In the genomic region with DNA sequence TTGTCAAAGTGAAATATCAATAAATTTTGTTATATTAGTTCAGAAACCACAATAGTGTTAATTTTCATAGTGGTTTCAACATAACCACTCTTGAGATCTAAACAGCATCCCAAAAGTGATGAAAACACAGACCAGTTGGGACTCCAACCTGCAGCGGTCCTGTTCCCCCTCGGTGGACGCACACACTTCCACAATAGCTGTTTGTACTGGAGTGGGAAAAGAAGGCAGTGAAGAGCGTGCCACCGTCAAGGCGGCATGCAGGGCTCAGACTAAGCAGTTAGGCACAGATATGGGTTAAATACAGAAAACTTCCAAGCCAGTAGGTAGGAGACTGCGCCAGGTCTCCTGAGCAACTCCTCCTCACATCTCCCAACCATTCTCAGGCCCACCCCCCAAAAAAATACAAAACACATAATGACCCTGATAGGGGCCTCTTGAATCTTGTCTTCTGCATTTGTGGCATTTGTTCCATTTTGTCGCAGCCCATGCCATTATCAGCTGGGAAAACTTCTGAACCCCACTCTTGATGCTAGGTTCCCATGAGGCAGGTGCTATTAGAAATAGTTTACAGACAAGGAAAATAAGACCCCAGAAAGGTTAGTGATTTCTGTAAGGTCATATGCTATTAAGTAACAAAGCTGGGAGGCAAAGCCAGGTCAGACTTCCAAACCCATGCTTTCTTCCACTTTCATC, we compare ENCODE assay signal across 25 cellular contexts.
"Had no signal": no experiment of that assay in that cellular context is flagged by ENCODE, and none has a peak within 500 bp of the region (broad histone marks: within the 10 kb centered on the region; RNA-seq: fewer than 3 reads in every experiment).

No MANE protein-coding gene starts in this region.

- H3K9ac ChIP-seq: parathyroid adenoma had no signal

- H3K27me3 ChIP-seq: colonic mucosa, gastrocnemius medialis, right atrium auricular region, sigmoid colon, tibial nerve, upper lobe of left lung had no signal

- H3K27ac ChIP-seq: colonic mucosa, epithelial cell of prostate, gastrocnemius medialis, lower lobe of right lung, parathyroid adenoma, prostate gland, right atrium auricular region, sigmoid colon, thoracic aorta, tibial nerve, upper lobe of left lung had no signal

- H3K4me3 ChIP-seq: colonic mucosa, gastrocnemius medialis, lower lobe of right lung, prostate gland, right atrium auricular region, sigmoid colon, thoracic aorta, tibial nerve, upper lobe of left lung had no signal

- H3K79me2 ChIP-seq: parathyroid adenoma had no signal

- H3K4me3 Mint-ChIP-seq: dendritic cell treated with granulocyte-macrophage colony-stimulating factor and Interleukin-4, amounts not matched to agents 40 ng/mL and 50 ng/mL, for 4 days; endodermal cell; natural killer cell treated with Interleukin-12 subunit alpha and Interleukin-12 subunit beta and Interleukin-15 and Interleukin-18, amount 100 ng/mL, for 72 hours; neural crest cell; stimulated activated naive B cell treated with anti-CD40 and anti-IgM and Interleukin-4, amounts not matched to agents 10 μg/mL and 1 μg/mL and 100 μg/mL, for 72 hours; stimulated activated naive CD8-positive, alpha-beta T cell treated with anti-CD3 and anti-CD28 coated beads, Interleukin-15, Interleukin-2, amounts not matched to agents 100 ng/mL and 50 ng/mL, for 24 hours had no signal

- H3K9me3 Mint-ChIP-seq: dendritic cell treated with granulocyte-macrophage colony-stimulating factor and Interleukin-4, amounts not matched to agents 40 ng/mL and 50 ng/mL, for 4 days; natural killer cell treated with Interleukin-12 subunit alpha and Interleukin-12 subunit beta and Interleukin-15 and Interleukin-18, amount 100 ng/mL, for 72 hours; neural crest cell; stimulated activated naive B cell treated with anti-CD40 and anti-IgM and Interleukin-4, amounts not matched to agents 10 μg/mL and 1 μg/mL and 100 μg/mL, for 72 hours; stimulated activated naive CD8-positive, alpha-beta T cell treated with anti-CD3 and anti-CD28 coated beads, Interleukin-15, Interleukin-2, amounts not matched to agents 100 ng/mL and 50 ng/mL, for 24 hours had no signal

- DNase-seq: colonic mucosa; effector CD8-positive, alpha-beta T cell; endodermal cell; foreskin fibroblast; gastrocnemius medialis; head of caudate nucleus; left ventricle myocardium superior; lower lobe of right lung; sigmoid colon; stimulated activated CD4-positive, alpha-beta T cell treated with anti-CD3 and anti-CD28 coated beads, Interleukin-2, amount 100 ng/mL, for 48 hours; stimulated activated naive B cell treated with anti-CD40 and anti-IgM and Interleukin-4, amounts not matched to agents 10 μg/mL and 1 μg/mL and 100 μg/mL, for 72 hours; upper lobe of left lung had no signal

- H3K4me1 ChIP-seq: colonic mucosa, gastrocnemius medialis, lower lobe of right lung, parathyroid adenoma, prostate gland, right atrium auricular region, sigmoid colon, tibial nerve, upper lobe of left lung had no signal

- H3K36me3 ChIP-seq: colonic mucosa, gastrocnemius medialis, lower lobe of right lung, prostate gland, right atrium auricular region, upper lobe of left lung had no signal

- H2AFZ ChIP-seq: parathyroid adenoma had no signal

- H3K27ac Mint-ChIP-seq: dendritic cell treated with granulocyte-macrophage colony-stimulating factor and Interleukin-4, amounts not matched to agents 40 ng/mL and 50 ng/mL, for 4 days; endodermal cell; natural killer cell treated with Interleukin-12 subunit alpha and Interleukin-12 subunit beta and Interleukin-15 and Interleukin-18, amount 100 ng/mL, for 72 hours; stimulated activated naive CD8-positive, alpha-beta T cell treated with anti-CD3 and anti-CD28 coated beads, Interleukin-15, Interleukin-2, amounts not matched to agents 100 ng/mL and 50 ng/mL, for 24 hours had no signal

- FAIRE-seq: keratinocyte, urothelium cell line had no signal

- H3K4me1 Mint-ChIP-seq: neural crest cell had no signal

- H3K27me3 Mint-ChIP-seq: stimulated activated naive B cell treated with anti-CD40 and anti-IgM and Interleukin-4, amounts not matched to agents 10 μg/mL and 1 μg/mL and 100 μg/mL, for 72 hours; stimulated activated naive CD8-positive, alpha-beta T cell treated with anti-CD3 and anti-CD28 coated beads, Interleukin-15, Interleukin-2, amounts not matched to agents 100 ng/mL and 50 ng/mL, for 24 hours had no signal

- ATAC-seq: esophagus mucosa; gastrocnemius medialis; left ventricle myocardium superior; lower lobe of right lung; natural killer cell treated with Interleukin-12 subunit alpha and Interleukin-12 subunit beta and Interleukin-15 and Interleukin-18, amount 100 ng/mL, for 72 hours; stimulated activated naive B cell treated with anti-CD40 and anti-IgM and Interleukin-4, amounts not matched to agents 10 μg/mL and 1 μg/mL and 100 μg/mL, for 72 hours had no signal

- H3K9me3 ChIP-seq: colonic mucosa, gastrocnemius medialis, lower lobe of right lung, prostate gland, right atrium auricular region, sigmoid colon, thoracic aorta, tibial nerve, upper lobe of left lung had no signal
